ENCODE assay signal across 21 cellular contexts in genomic region chr3:157335198-157335597, GRCh38.
DNase-seq lines count a peak whose midpoint lies in the region; ATAC-seq, FAIRE-seq and TF ChIP-seq lines count a peak whose summit lies in the region.
"Had no signal": no experiment of that assay in that cellular context is flagged by ENCODE, and none has a peak within 500 bp of the region (broad histone marks: within the 10 kb centered on the region; RNA-seq: fewer than 3 reads in every experiment).

No MANE protein-coding gene starts in this region.

- H3K9me3 ChIP-seq in HUES48 (ENCODE audit: control insufficient read depth, insufficient read depth, low read length): no peaks in the 10 kb centered on the region
- no peaks in the 10 kb centered on the region for H3K9me3 ChIP-seq in astrocyte (ENCODE audit: insufficient read depth, low read depth, low read length)
- H3K9me3 ChIP-seq in iPS-18a (ENCODE audit: control insufficient read depth, low read depth, low read length): peaks cover 4% of the 10 kb centered on the region
- no peaks in the 10 kb centered on the region for H3K9me3 ChIP-seq in osteoblast (ENCODE audit: low read depth, low read length)
- H3K9me3 ChIP-seq: HAP-1 had no signal

- H3K4me1 Mint-ChIP-seq in astrocyte (ENCODE audit: low read depth, unreplicated experiment): peaks cover 9% of the 10 kb centered on the region
- H3K4me1 Mint-ChIP-seq: activated B cell treated with CpG ODN at 0.5 μM for 24 hours; activated naive CD8-positive, alpha-beta T cell treated with anti-CD3 and anti-CD28 coated beads for 36 hours had no signal

- DNase-seq in astrocyte (ENCODE audit: low read depth) (no peak), osteoblast (ENCODE audit: insufficient read length, low spot score, missing footprints) (no peak), Kasumi-1 (lab: John Stamatoyannopoulos, UW) (no peak), head of caudate nucleus (no peak), Right ventricle myocardium superior (no peak)
- DNase-seq: activated B cell treated with CpG ODN at 0.5 μM for 24 hours; activated CD4-positive, alpha-beta T cell treated with anti-CD3 and anti-CD28 coated beads, Interleukin-2, amount 50 U/mL, for 48 hours; activated CD8-positive, alpha-beta memory T cell treated with anti-CD3 and anti-CD28 coated beads, Interleukin-2, amount 50 U/mL, for 48 hours; activated naive CD8-positive, alpha-beta T cell treated with anti-CD3 and anti-CD28 coated beads for 36 hours; effector memory CD4-positive, alpha-beta T cell; left colon; NCI-H1092; NCI-H2029; SIG-M5; stimulated activated CD4-positive, alpha-beta T cell treated with anti-CD3 and anti-CD28 coated beads, Interleukin-2, amount 100 ng/mL, for 48 hours; stimulated activated naive CD4-positive, alpha-beta T cell treated with Interleukin-2 at 50 U/mL for 16 hours had no signal

- H3K27ac ChIP-seq in HUES48 (ENCODE audit: low read depth, low read length): peak overlapping the region; percentile 89
- H3K27ac ChIP-seq in astrocyte (ENCODE audit: low read depth, low read length): peak overlapping the region; percentile 35
- peak overlapping the region; percentile 61 for H3K27ac ChIP-seq in iPS-18a (ENCODE audit: low read length)
- peak overlapping the region; percentile 74 for H3K27ac ChIP-seq in osteoblast (ENCODE audit: low read depth, low read length)

- peaks cover 2% of the 10 kb centered on the region for H3K9me3 Mint-ChIP-seq in astrocyte (ENCODE audit: unreplicated experiment)
- H3K9me3 Mint-ChIP-seq: activated naive CD8-positive, alpha-beta T cell treated with anti-CD3 and anti-CD28 coated beads for 36 hours; activated T-helper 2 cell treated with anti-CD3 and anti-CD28 coated beads, Interferon-gamma antibody, Interleukin-2, Interleukin-4, amounts not matched to agents 10 μg/mL and 5 μg/mL and 100 μg/mL, durations not matched to agents 14 hours and 24 hours and 36 hours had no signal

- H3K4me1 ChIP-seq in HUES48 (ENCODE audit: control insufficient read depth, insufficient read depth, low read length) (peaks cover 17% of the 10 kb centered on the region), astrocyte (ENCODE audit: insufficient read depth, low read length) (peaks cover 19% of the 10 kb centered on the region), iPS-18a (ENCODE audit: control insufficient read depth, low read depth, low read length) (peaks cover 22% of the 10 kb centered on the region), osteoblast (ENCODE audit: insufficient read depth, low read length) (peaks cover 40% of the 10 kb centered on the region)
- H3K4me1 ChIP-seq: HAP-1 had no signal

- ATAC-seq in GM18517 (IDR thresholded peaks at IDR 0.05; ENCODE audit: unreplicated experiment): no peak
- no peak for ATAC-seq in Right ventricle myocardium superior (ENCODE audit: poor library complexity)
- ATAC-seq: left colon had no signal

- H3K4me2 ChIP-seq in astrocyte (ENCODE audit: low read length) (peak overlapping the region; percentile 69), osteoblast (ENCODE audit: insufficient read depth, low read length) (no peak overlapping the region)

- no peak overlapping the region for H2AFZ ChIP-seq in astrocyte (ENCODE audit: low read depth, low read length)
- H2AFZ ChIP-seq in osteoblast (ENCODE audit: low read length): no peak overlapping the region

- no peaks in the 10 kb centered on the region for H4K20me1 ChIP-seq in astrocyte (ENCODE audit: insufficient read depth, low read length)
- H4K20me1 ChIP-seq in osteoblast (ENCODE audit: insufficient read depth, low read length): no peaks in the 10 kb centered on the region

- no peaks in the 10 kb centered on the region for H3K36me3 ChIP-seq in HUES48 (ENCODE audit: control insufficient read depth, insufficient read depth, low read length)
- no peaks in the 10 kb centered on the region for H3K36me3 ChIP-seq in astrocyte (ENCODE audit: insufficient read depth, low read length)
- no peaks in the 10 kb centered on the region for H3K36me3 ChIP-seq in iPS-18a (ENCODE audit: control insufficient read depth, low read depth, low read length)
- H3K36me3 ChIP-seq in osteoblast (ENCODE audit: insufficient read depth, low read length): no peaks in the 10 kb centered on the region
- H3K36me3 ChIP-seq: HAP-1 had no signal

- peak overlapping the region; percentile 68 for H3K27ac Mint-ChIP-seq in astrocyte (ENCODE audit: unreplicated experiment)
- H3K27ac Mint-ChIP-seq: activated B cell treated with CpG ODN at 0.5 μM for 24 hours; activated naive CD8-positive, alpha-beta T cell treated with anti-CD3 and anti-CD28 coated beads for 36 hours; activated T-helper 2 cell treated with anti-CD3 and anti-CD28 coated beads, Interferon-gamma antibody, Interleukin-2, Interleukin-4, amounts not matched to agents 10 μg/mL and 5 μg/mL and 100 μg/mL, durations not matched to agents 14 hours and 24 hours and 36 hours had no signal

- intact Hi-C loops in head of caudate nucleus (cut with DNase I) (no loop called here), Right ventricle myocardium superior (cut with DNase I) (no loop called here)

- TF ChIP-seq CTCF in astrocyte (IDR thresholded peaks at IDR 0.05; ENCODE audit: insufficient read depth, low read depth, low read length) (no peak), osteoblast (IDR thresholded peaks at IDR 0.05; ENCODE audit: extremely low read depth, low read depth, low read length) (no peak)

- H3K27me3 ChIP-seq in HUES48 (ENCODE audit: control insufficient read depth, insufficient read depth, low read length): no peaks in the 10 kb centered on the region
- H3K27me3 ChIP-seq in astrocyte (ENCODE audit: insufficient read depth, low read length): no peaks in the 10 kb centered on the region
- no peaks in the 10 kb centered on the region for H3K27me3 ChIP-seq in iPS-18a (ENCODE audit: control insufficient read depth, insufficient read depth, low read length)
- H3K27me3 ChIP-seq in osteoblast (ENCODE audit: insufficient read depth, low read length): no peaks in the 10 kb centered on the region

- no peaks in the 10 kb centered on the region for H3K36me3 Mint-ChIP-seq in astrocyte (ENCODE audit: low read depth, unreplicated experiment)

- FAIRE-seq in astrocyte (lab: Jason Lieb, UNC): no peak

- H3K4me3 Mint-ChIP-seq in astrocyte (ENCODE audit: unreplicated experiment): no peak overlapping the region
- H3K4me3 Mint-ChIP-seq: activated B cell treated with CpG ODN at 0.5 μM for 24 hours; activated naive CD8-positive, alpha-beta T cell treated with anti-CD3 and anti-CD28 coated beads for 36 hours had no signal

- H3K9ac ChIP-seq in HUES48 (ENCODE audit: low read depth, low read length): 0 out of 2 replicates have a peak overlapping the region, but pooled peaks have one; percentile 0
- peak overlapping the region; percentile 53 for H3K9ac ChIP-seq in astrocyte (ENCODE audit: low read length)
- peak overlapping the region; percentile 52 for H3K9ac ChIP-seq in iPS-18a (ENCODE audit: low read length)

- H3K79me2 ChIP-seq in astrocyte (ENCODE audit: insufficient read depth, low read length) (no peaks in the 10 kb centered on the region), osteoblast (ENCODE audit: insufficient read depth, low read length) (no peaks in the 10 kb centered on the region)

- H3K27me3 Mint-ChIP-seq in astrocyte (ENCODE audit: low read depth, unreplicated experiment): peaks cover 2% of the 10 kb centered on the region
- H3K27me3 Mint-ChIP-seq: activated B cell treated with CpG ODN at 0.5 μM for 24 hours; activated naive CD8-positive, alpha-beta T cell treated with anti-CD3 and anti-CD28 coated beads for 36 hours had no signal

- peak overlapping the region; percentile 11; the same call in 1 of the 2 replicates for H3K4me3 ChIP-seq in HUES48 (ENCODE audit: low read depth, low read length)
- H3K4me3 ChIP-seq in astrocyte (ENCODE audit: insufficient read depth, low read depth, low read length): no peak overlapping the region
- peak overlapping the region; percentile 31 for H3K4me3 ChIP-seq in iPS-18a (ENCODE audit: low read length)
- no peak overlapping the region for H3K4me3 ChIP-seq in osteoblast (ENCODE audit: insufficient read depth, low read length)
- H3K4me3 ChIP-seq: HAP-1 had no signal

Comparison
In these comparisons a context has a peak if more than half of its experiments do, and no peak if none do; other contexts are left out.
1. H3K27ac ChIP-seq: peak in every context shown above with its lines; median percentile 89 in HUES48; 74 in osteoblast; 61 in iPS-18a; 35 in astrocyte.
2. H3K4me3 ChIP-seq: peak in HUES48 (single experiment) and iPS-18a (single experiment); none in astrocyte (single experiment) and osteoblast (single experiment).
3. H3K9ac ChIP-seq: peak in every context shown above with its lines; median percentile 53 in astrocyte; 52 in iPS-18a; 0 in HUES48.